In genomic region chr2:221104391-221104811, GRCh38 we compare ENCODE assay signal across 8 cellular contexts.
DNase-seq lines count a peak whose midpoint lies in the region; ATAC-seq and TF ChIP-seq lines count a peak whose summit lies in the region.

No MANE protein-coding gene starts in this region.

- in situ Hi-C loops in GM23248 (cut with MboI) = no loop called here

- H2AFZ ChIP-seq in GM23248 (peak overlapping the region; percentile 77), SK-N-SH (ENCODE audit: low read depth) (0 out of 2 replicates have a peak overlapping the region, but pooled peaks have one; percentile 22), Karpas-422 (ENCODE audit: low read length) (no peak overlapping the region)

- H3K27ac ChIP-seq in GM23248 = no peak overlapping the region
- no peak overlapping the region for H3K27ac ChIP-seq in SK-N-SH (ENCODE audit: low read depth in 2 of 2, low read length in 1 of 2)
- peak overlapping the region; percentile 47 to 71 for H3K27ac ChIP-seq in right atrium auricular region
- peak overlapping the region in 16 of 21 experiments; percentile 16 to 74 (median 36) for H3K27ac ChIP-seq in skin epidermis
- H3K27ac ChIP-seq in WERI-Rb-1 = no peak overlapping the region
- H3K27ac ChIP-seq in Karpas-422 (ENCODE audit: low read length) = no peak overlapping the region

- no peaks in the 10 kb centered on the region for H3K9me2 ChIP-seq in GM23248 (ENCODE audit: insufficient read depth)
- no peaks in the 10 kb centered on the region for H3K9me2 ChIP-seq in SK-N-SH
- H3K9me2 ChIP-seq in Karpas-422 (replicated peaks; ENCODE audit: insufficient read depth, low read length) = no peaks in the 10 kb centered on the region

- H3K79me2 ChIP-seq in GM23248 (ENCODE audit: insufficient read depth) (no peaks in the 10 kb centered on the region), SK-N-SH (ENCODE audit: insufficient read depth) (no peaks in the 10 kb centered on the region), Karpas-422 (ENCODE audit: low read length) (no peaks in the 10 kb centered on the region)

- CTCF ChIA-PET in SK-N-SH (lab: Yijun Ruan, JAX) = no interaction called here

- H3K36me3 ChIP-seq in GM23248 (ENCODE audit: low read depth) (no peaks in the 10 kb centered on the region), SK-N-SH (replicated peaks in 1 of 2; ENCODE audit: control insufficient read depth in 1 of 2, insufficient read depth in 2 of 2, low read length in 1 of 2) (no peaks in the 10 kb centered on the region), right atrium auricular region (no peaks in the 10 kb centered on the region), WERI-Rb-1 (no peaks in the 10 kb centered on the region), Karpas-422 (ENCODE audit: insufficient read depth, low read length) (no peaks in the 10 kb centered on the region)

- peak overlapping the region; percentile 40 for H3K4me3 ChIP-seq in GM23248
- no peak overlapping the region for H3K4me3 ChIP-seq in SK-N-SH (ENCODE audit: low read depth in 2 of 2, low read length in 1 of 2)
- no peak overlapping the region for H3K4me3 ChIP-seq in right atrium auricular region
- no peak overlapping the region for H3K4me3 ChIP-seq in skin epidermis
- no peak overlapping the region for H3K4me3 ChIP-seq in WERI-Rb-1 (ENCODE audit: low read depth, low read length)
- H3K4me3 ChIP-seq in Karpas-422 (ENCODE audit: low read length) = no peak overlapping the region

- peaks cover 13% of the 10 kb centered on the region; the same call in 1 of the 2 replicates for H3K4me1 ChIP-seq in GM23248 (ENCODE audit: insufficient read depth)
- no peaks in the 10 kb centered on the region for H3K4me1 ChIP-seq in SK-N-SH (ENCODE audit: control insufficient read depth in 1 of 2, insufficient read depth in 2 of 2, low read depth in 1 of 2, low read length in 1 of 2)
- H3K4me1 ChIP-seq in right atrium auricular region = peaks cover 0 to 25% of the 10 kb centered on the region in 2 donors
- no peaks in the 10 kb centered on the region for H3K4me1 ChIP-seq in Karpas-422 (ENCODE audit: low read length)

- no peaks in the 10 kb centered on the region for H3K27me3 ChIP-seq in GM23248 (replicated peaks; ENCODE audit: insufficient read depth)
- no peaks in the 10 kb centered on the region for H3K27me3 ChIP-seq in SK-N-SH (ENCODE audit: insufficient read depth)
- no peaks in the 10 kb centered on the region for H3K27me3 ChIP-seq in right atrium auricular region
- no peaks in the 10 kb centered on the region for H3K27me3 ChIP-seq in WERI-Rb-1 (ENCODE audit: insufficient read depth, low read depth, severe bottlenecking)
- H3K27me3 ChIP-seq in Karpas-422 (ENCODE audit: low read length) = no peaks in the 10 kb centered on the region

- TF ChIP-seq EP300 in SK-N-SH (IDR thresholded peaks at IDR 0.05; ENCODE audit: borderline replicate concordance in 1 of 2, low read depth in 1 of 2, low read length in 1 of 2) = no peak

- H3K9ac ChIP-seq in GM23248 = peak overlapping the region; percentile 64
- H3K9ac ChIP-seq in SK-N-SH = no peak overlapping the region
- no peak overlapping the region for H3K9ac ChIP-seq in Karpas-422 (ENCODE audit: low read length)

- no peak for TF ChIP-seq CTCF in SK-N-SH (IDR thresholded peaks at IDR 0.05)
- TF ChIP-seq CTCF in right atrium auricular region (IDR thresholded peaks at IDR 0.05) = peak in 1 of 2 donors; percentile 22
- no peak for TF ChIP-seq CTCF in WERI-Rb-1 (IDR thresholded peaks at IDR 0.05; ENCODE audit: low read depth, low read length)

- ATAC-seq in HG03039 (IDR thresholded peaks at IDR 0.05; ENCODE audit: unreplicated experiment) = no peak

- no peak for TF ChIP-seq RAD21 in SK-N-SH (IDR thresholded peaks at IDR 0.05; ENCODE audit: low read length)

- H3K4me2 ChIP-seq in GM23248 (ENCODE audit: unreplicated experiment) (peak overlapping the region; percentile 60), SK-N-SH (no peak overlapping the region), Karpas-422 (ENCODE audit: low read depth, low read length, poor library complexity, severe bottlenecking) (no peak overlapping the region)

- POLR2A ChIA-PET in SK-N-SH (lab: Yijun Ruan, JAX) = no interaction called here

- DNase-seq in GM23248 = peak; percentile 83
- no peak for DNase-seq in SK-N-SH
- peak; percentile 86 for DNase-seq in right atrium auricular region (ENCODE audit: low spot score)
- DNase-seq in WERI-Rb-1 = no peak
- DNase-seq in SIG-M5 (lab: John Stamatoyannopoulos, UW) = no peak
- no peak for DNase-seq in Karpas-422

- 3 to 8% methylated on average over 11 to 12 of the region's 12 CpGs for WGBS in GM23248 (ENCODE audit: low coverage in 1 of 2, low lambda C conversion rate in 2 of 2, missing lambda C conversion rate in 2 of 2), 2 experiments
- WGBS in SK-N-SH (ENCODE audit: low lambda C conversion rate) = 15% methylated on average over 8 of the region's 12 CpGs

- H4K20me1 ChIP-seq in GM23248 (ENCODE audit: insufficient read depth) = no peaks in the 10 kb centered on the region
- no peaks in the 10 kb centered on the region for H4K20me1 ChIP-seq in SK-N-SH (ENCODE audit: insufficient read depth)
- no peaks in the 10 kb centered on the region for H4K20me1 ChIP-seq in Karpas-422 (ENCODE audit: insufficient read depth, low read depth, low read length)

- H3F3A ChIP-seq in GM23248 (ENCODE audit: insufficient read depth) (no peaks in the 10 kb centered on the region), SK-N-SH (replicated peaks; ENCODE audit: insufficient read depth) (no peaks in the 10 kb centered on the region)

- H3K9me3 ChIP-seq in GM23248 (ENCODE audit: low read depth) (no peaks in the 10 kb centered on the region), SK-N-SH (no peaks in the 10 kb centered on the region), right atrium auricular region (no peaks in the 10 kb centered on the region), WERI-Rb-1 (ENCODE audit: severe bottlenecking) (peaks cover 2% of the 10 kb centered on the region), Karpas-422 (ENCODE audit: low read length) (no peaks in the 10 kb centered on the region)

TF ChIP-seq in SK-N-SH, 30 proteins besides CTCF, POLR2A, EP300 and RAD21:
- TF ChIP-seq, protein P1, sequence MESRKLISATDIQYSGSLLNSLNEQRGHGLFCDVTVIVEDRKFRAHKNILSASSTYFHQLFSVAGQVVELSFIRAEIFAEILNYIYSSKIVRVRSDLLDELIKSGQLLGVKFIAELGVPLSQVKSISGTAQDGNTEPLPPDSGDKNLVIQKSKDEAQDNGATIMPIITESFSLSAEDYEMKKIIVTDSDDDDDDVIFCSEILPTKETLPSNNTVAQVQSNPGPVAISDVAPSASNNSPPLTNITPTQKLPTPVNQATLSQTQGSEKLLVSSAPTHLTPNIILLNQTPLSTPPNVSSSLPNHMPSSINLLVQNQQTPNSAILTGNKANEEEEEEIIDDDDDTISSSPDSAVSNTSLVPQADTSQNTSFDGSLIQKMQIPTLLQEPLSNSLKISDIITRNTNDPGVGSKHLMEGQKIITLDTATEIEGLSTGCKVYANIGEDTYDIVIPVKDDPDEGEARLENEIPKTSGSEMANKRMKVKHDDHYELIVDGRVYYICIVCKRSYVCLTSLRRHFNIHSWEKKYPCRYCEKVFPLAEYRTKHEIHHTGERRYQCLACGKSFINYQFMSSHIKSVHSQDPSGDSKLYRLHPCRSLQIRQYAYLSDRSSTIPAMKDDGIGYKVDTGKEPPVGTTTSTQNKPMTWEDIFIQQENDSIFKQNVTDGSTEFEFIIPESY (IDR thresholded peaks at IDR 0.05; ENCODE audit: borderline replicate concordance, low read depth) = no peak
- TF ChIP-seq ELF1 (IDR thresholded peaks at IDR 0.05) = no peak

Comparison
In these comparisons a context has a peak if more than half of its experiments do, and no peak if none do; other contexts are left out.
1. DNase-seq: peak in GM23248 (single experiment) and right atrium auricular region (single experiment); none in SK-N-SH (single experiment), WERI-Rb-1 (single experiment), SIG-M5 (single experiment) and Karpas-422 (single experiment).
2. H3K27ac ChIP-seq: peak in right atrium auricular region (2 of 2) and skin epidermis (16 of 21); none in GM23248 (single experiment), SK-N-SH (0 of 2), WERI-Rb-1 (single experiment) and Karpas-422 (single experiment).